ENCODE assay signal across 2 cellular contexts in the genomic region with DNA sequence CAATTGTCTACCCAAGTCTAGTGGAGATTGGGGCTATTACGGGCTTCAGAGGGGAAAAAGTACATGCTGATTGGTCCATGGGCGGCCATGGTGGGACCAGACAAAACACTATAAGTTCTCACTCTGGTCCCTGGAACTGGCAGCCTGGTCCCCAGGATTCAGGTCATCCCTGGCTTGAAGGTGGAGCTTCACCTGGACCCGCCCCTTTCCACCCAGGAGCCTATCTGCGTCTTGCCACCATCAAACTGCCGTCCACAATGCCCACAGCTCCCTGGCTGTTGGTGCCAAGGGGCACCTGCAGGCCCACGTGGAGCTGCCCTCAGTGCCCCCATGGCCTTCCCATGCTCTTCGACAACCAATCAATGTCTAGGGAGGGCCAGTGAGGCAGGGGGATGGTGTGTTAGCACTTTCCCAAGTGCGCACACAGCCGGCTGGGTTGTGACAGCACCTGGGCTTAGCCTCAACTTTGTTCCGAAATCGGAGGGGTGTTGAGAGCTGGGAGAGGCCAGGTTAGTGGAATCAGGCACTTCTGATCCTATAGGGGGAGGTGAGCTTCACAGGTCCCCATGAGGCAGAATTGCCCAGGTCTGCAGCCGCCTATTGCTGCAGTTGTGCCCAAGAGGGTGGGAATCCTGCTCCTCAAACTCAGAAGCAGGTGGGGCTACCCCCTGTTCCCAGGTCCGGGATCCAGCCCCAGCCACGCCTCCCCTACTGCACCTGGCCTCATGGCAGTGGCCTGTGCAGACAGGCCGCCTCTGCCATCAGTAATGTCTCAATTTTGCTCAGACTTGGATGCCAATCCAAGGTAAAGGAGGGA.
TF ChIP-seq lines count a peak whose summit lies in the region.

No MANE protein-coding gene starts in this region.

TF ChIP-seq in GM23338, 12 proteins besides CTCF, POLR2A, EP300 and RAD21:
- no peak for TF ChIP-seq POLR2AphosphoS5 (IDR thresholded peaks at IDR 0.05; ENCODE audit: low read depth)
- TF ChIP-seq ZNF114 (CRISPR knock-in tag; IDR thresholded peaks at IDR 0.05): no peak
- TF ChIP-seq EZH2phosphoT487 (IDR thresholded peaks at IDR 0.05; ENCODE audit: unreplicated experiment): no peak
- TF ChIP-seq, protein P1, sequence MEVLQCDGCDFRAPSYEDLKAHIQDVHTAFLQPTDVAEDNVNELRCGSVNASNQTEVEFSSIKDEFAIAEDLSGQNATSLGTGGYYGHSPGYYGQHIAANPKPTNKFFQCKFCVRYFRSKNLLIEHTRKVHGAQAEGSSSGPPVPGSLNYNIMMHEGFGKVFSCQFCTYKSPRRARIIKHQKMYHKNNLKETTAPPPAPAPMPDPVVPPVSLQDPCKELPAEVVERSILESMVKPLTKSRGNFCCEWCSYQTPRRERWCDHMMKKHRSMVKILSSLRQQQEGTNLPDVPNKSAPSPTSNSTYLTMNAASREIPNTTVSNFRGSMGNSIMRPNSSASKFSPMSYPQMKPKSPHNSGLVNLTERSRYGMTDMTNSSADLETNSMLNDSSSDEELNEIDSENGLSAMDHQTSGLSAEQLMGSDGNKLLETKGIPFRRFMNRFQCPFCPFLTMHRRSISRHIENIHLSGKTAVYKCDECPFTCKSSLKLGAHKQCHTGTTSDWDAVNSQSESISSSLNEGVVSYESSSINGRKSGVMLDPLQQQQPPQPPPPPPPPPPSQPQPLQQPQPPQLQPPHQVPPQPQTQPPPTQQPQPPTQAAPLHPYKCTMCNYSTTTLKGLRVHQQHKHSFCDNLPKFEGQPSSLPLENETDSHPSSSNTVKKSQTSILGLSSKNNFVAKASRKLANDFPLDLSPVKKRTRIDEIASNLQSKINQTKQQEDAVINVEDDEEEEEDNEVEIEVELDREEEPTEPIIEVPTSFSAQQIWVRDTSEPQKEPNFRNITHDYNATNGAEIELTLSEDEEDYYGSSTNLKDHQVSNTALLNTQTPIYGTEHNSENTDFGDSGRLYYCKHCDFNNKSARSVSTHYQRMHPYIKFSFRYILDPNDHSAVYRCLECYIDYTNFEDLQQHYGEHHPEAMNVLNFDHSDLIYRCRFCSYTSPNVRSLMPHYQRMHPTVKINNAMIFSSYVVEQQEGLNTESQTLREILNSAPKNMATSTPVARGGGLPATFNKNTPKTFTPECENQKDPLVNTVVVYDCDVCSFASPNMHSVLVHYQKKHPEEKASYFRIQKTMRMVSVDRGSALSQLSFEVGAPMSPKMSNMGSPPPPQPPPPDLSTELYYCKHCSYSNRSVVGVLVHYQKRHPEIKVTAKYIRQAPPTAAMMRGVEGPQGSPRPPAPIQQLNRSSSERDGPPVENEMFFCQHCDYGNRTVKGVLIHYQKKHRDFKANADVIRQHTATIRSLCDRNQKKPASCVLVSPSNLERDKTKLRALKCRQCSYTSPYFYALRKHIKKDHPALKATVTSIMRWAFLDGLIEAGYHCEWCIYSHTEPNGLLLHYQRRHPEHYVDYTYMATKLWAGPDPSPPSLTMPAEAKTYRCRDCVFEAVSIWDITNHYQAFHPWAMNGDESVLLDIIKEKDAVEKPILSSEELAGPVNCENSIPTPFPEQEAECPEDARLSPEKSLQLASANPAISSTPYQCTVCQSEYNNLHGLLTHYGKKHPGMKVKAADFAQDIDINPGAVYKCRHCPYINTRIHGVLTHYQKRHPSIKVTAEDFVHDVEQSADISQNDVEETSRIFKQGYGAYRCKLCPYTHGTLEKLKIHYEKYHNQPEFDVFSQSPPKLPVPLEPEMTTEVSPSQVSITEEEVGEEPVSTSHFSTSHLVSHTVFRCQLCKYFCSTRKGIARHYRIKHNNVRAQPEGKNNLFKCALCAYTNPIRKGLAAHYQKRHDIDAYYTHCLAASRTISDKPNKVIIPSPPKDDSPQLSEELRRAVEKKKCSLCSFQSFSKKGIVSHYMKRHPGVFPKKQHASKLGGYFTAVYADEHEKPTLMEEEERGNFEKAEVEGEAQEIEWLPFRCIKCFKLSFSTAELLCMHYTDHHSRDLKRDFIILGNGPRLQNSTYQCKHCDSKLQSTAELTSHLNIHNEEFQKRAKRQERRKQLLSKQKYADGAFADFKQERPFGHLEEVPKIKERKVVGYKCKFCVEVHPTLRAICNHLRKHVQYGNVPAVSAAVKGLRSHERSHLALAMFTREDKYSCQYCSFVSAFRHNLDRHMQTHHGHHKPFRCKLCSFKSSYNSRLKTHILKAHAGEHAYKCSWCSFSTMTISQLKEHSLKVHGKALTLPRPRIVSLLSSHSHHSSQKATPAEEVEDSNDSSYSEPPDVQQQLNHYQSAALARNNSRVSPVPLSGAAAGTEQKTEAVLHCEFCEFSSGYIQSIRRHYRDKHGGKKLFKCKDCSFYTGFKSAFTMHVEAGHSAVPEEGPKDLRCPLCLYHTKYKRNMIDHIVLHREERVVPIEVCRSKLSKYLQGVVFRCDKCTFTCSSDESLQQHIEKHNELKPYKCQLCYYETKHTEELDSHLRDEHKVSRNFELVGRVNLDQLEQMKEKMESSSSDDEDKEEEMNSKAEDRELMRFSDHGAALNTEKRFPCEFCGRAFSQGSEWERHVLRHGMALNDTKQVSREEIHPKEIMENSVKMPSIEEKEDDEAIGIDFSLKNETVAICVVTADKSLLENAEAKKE (CRISPR knock-in tag; IDR thresholded peaks at IDR 0.05): no peak
- no peak for TF ChIP-seq JUNB (IDR thresholded peaks at IDR 0.05; ENCODE audit: unreplicated experiment)
- no peak for TF ChIP-seq STAT1 (IDR thresholded peaks at IDR 0.05; ENCODE audit: unreplicated experiment)
TF ChIP-seq in GM23338: peak in this region for 0.

TF ChIP-seq in SK-N-SH treated with all-trans-retinoic acid at 6 μM for 48 hours, 23 proteins besides CTCF, POLR2A, EP300 and RAD21:
- no peak for TF ChIP-seq TCF4 (CRISPR knock-in tag; IDR thresholded peaks at IDR 0.05; ENCODE audit: borderline replicate concordance)
- no peak for TF ChIP-seq RARB (CRISPR knock-in tag; IDR thresholded peaks at IDR 0.05)
- no peak for TF ChIP-seq SNAI2 (CRISPR knock-in tag; IDR thresholded peaks at IDR 0.05)
- TF ChIP-seq ZNF565 (CRISPR knock-in tag; conservative IDR thresholded peaks at IDR 0.05; ENCODE audit: low read depth): no peak
- TF ChIP-seq, protein P2, sequence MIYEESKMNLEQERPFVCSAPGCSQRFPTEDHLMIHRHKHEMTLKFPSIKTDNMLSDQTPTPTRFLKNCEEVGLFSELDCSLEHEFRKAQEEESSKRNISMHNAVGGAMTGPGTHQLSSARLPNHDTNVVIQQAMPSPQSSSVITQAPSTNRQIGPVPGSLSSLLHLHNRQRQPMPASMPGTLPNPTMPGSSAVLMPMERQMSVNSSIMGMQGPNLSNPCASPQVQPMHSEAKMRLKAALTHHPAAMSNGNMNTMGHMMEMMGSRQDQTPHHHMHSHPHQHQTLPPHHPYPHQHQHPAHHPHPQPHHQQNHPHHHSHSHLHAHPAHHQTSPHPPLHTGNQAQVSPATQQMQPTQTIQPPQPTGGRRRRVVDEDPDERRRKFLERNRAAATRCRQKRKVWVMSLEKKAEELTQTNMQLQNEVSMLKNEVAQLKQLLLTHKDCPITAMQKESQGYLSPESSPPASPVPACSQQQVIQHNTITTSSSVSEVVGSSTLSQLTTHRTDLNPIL (CRISPR knock-in tag; IDR thresholded peaks at IDR 0.05; ENCODE audit: low read depth): no peak
- TF ChIP-seq, protein P3, sequence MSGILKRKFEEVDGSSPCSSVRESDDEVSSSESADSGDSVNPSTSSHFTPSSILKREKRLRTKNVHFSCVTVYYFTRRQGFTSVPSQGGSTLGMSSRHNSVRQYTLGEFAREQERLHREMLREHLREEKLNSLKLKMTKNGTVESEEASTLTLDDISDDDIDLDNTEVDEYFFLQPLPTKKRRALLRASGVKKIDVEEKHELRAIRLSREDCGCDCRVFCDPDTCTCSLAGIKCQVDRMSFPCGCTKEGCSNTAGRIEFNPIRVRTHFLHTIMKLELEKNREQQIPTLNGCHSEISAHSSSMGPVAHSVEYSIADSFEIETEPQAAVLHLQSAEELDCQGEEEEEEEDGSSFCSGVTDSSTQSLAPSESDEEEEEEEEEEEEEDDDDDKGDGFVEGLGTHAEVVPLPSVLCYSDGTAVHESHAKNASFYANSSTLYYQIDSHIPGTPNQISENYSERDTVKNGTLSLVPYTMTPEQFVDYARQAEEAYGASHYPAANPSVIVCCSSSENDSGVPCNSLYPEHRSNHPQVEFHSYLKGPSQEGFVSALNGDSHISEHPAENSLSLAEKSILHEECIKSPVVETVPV (CRISPR knock-in tag; IDR thresholded peaks at IDR 0.05): no peak
- TF ChIP-seq, protein P4, sequence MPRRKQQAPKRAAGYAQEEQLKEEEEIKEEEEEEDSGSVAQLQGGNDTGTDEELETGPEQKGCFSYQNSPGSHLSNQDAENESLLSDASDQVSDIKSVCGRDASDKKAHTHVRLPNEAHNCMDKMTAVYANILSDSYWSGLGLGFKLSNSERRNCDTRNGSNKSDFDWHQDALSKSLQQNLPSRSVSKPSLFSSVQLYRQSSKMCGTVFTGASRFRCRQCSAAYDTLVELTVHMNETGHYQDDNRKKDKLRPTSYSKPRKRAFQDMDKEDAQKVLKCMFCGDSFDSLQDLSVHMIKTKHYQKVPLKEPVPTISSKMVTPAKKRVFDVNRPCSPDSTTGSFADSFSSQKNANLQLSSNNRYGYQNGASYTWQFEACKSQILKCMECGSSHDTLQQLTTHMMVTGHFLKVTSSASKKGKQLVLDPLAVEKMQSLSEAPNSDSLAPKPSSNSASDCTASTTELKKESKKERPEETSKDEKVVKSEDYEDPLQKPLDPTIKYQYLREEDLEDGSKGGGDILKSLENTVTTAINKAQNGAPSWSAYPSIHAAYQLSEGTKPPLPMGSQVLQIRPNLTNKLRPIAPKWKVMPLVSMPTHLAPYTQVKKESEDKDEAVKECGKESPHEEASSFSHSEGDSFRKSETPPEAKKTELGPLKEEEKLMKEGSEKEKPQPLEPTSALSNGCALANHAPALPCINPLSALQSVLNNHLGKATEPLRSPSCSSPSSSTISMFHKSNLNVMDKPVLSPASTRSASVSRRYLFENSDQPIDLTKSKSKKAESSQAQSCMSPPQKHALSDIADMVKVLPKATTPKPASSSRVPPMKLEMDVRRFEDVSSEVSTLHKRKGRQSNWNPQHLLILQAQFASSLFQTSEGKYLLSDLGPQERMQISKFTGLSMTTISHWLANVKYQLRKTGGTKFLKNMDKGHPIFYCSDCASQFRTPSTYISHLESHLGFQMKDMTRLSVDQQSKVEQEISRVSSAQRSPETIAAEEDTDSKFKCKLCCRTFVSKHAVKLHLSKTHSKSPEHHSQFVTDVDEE (CRISPR knock-in tag; IDR thresholded peaks at IDR 0.05): no peak
- TF ChIP-seq ZNF70 (CRISPR knock-in tag; IDR thresholded peaks at IDR 0.05): no peak
- no peak for TF ChIP-seq ZC3H10 (CRISPR knock-in tag; IDR thresholded peaks at IDR 0.05)
- no peak for TF ChIP-seq CSDC2 (CRISPR knock-in tag; IDR thresholded peaks at IDR 0.05)
- TF ChIP-seq ZNF8 (CRISPR knock-in tag; IDR thresholded peaks at IDR 0.05): no peak
- TF ChIP-seq OSR1 (CRISPR knock-in tag; IDR thresholded peaks at IDR 0.05): no peak
- TF ChIP-seq ESRRG (CRISPR knock-in tag; IDR thresholded peaks at IDR 0.05): no peak
- TF ChIP-seq GLIS3 (CRISPR knock-in tag; IDR thresholded peaks at IDR 0.05): no peak
- TF ChIP-seq, protein P5, sequence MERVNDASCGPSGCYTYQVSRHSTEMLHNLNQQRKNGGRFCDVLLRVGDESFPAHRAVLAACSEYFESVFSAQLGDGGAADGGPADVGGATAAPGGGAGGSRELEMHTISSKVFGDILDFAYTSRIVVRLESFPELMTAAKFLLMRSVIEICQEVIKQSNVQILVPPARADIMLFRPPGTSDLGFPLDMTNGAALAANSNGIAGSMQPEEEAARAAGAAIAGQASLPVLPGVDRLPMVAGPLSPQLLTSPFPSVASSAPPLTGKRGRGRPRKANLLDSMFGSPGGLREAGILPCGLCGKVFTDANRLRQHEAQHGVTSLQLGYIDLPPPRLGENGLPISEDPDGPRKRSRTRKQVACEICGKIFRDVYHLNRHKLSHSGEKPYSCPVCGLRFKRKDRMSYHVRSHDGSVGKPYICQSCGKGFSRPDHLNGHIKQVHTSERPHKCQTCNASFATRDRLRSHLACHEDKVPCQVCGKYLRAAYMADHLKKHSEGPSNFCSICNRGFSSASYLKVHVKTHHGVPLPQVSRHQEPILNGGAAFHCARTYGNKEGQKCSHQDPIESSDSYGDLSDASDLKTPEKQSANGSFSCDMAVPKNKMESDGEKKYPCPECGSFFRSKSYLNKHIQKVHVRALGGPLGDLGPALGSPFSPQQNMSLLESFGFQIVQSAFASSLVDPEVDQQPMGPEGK (CRISPR knock-in tag; IDR thresholded peaks at IDR 0.05; ENCODE audit: borderline replicate concordance): no peak
- TF ChIP-seq, protein P6, sequence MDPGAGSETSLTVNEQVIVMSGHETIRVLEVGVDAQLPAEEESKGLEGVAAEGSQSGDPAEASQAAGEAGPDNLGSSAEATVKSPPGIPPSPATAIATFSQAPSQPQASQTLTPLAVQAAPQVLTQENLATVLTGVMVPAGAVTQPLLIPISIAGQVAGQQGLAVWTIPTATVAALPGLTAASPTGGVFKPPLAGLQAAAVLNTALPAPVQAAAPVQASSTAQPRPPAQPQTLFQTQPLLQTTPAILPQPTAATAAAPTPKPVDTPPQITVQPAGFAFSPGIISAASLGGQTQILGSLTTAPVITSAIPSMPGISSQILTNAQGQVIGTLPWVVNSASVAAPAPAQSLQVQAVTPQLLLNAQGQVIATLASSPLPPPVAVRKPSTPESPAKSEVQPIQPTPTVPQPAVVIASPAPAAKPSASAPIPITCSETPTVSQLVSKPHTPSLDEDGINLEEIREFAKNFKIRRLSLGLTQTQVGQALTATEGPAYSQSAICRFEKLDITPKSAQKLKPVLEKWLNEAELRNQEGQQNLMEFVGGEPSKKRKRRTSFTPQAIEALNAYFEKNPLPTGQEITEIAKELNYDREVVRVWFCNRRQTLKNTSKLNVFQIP (CRISPR knock-in tag; IDR thresholded peaks at IDR 0.05; ENCODE audit: borderline replicate concordance, low read depth): no peak
- TF ChIP-seq ZFP30 (CRISPR knock-in tag; IDR thresholded peaks at IDR 0.05): no peak
- no peak for TF ChIP-seq PPARA (CRISPR knock-in tag; IDR thresholded peaks at IDR 0.05; ENCODE audit: borderline replicate concordance)
- no peak for TF ChIP-seq TOX (CRISPR knock-in tag; IDR thresholded peaks at IDR 0.05; ENCODE audit: borderline replicate concordance)
- no peak for TF ChIP-seq BACH2 (CRISPR knock-in tag; IDR thresholded peaks at IDR 0.05; ENCODE audit: borderline replicate concordance)
